Comparison of ENCODE assay signal across 1 cellular context in genomic region chr9:137382444-137382727, GRCh38.
TF ChIP-seq lines count a peak whose summit lies in the region.

No MANE protein-coding gene starts in this region.

TF ChIP-seq in WTC11, 78 proteins besides CTCF, POLR2A, EP300 and RAD21:
- TF ChIP-seq RELA (CRISPR knock-in tag; IDR thresholded peaks at IDR 0.05; ENCODE audit: borderline replicate concordance) = no peak
- TF ChIP-seq, protein P1, sequence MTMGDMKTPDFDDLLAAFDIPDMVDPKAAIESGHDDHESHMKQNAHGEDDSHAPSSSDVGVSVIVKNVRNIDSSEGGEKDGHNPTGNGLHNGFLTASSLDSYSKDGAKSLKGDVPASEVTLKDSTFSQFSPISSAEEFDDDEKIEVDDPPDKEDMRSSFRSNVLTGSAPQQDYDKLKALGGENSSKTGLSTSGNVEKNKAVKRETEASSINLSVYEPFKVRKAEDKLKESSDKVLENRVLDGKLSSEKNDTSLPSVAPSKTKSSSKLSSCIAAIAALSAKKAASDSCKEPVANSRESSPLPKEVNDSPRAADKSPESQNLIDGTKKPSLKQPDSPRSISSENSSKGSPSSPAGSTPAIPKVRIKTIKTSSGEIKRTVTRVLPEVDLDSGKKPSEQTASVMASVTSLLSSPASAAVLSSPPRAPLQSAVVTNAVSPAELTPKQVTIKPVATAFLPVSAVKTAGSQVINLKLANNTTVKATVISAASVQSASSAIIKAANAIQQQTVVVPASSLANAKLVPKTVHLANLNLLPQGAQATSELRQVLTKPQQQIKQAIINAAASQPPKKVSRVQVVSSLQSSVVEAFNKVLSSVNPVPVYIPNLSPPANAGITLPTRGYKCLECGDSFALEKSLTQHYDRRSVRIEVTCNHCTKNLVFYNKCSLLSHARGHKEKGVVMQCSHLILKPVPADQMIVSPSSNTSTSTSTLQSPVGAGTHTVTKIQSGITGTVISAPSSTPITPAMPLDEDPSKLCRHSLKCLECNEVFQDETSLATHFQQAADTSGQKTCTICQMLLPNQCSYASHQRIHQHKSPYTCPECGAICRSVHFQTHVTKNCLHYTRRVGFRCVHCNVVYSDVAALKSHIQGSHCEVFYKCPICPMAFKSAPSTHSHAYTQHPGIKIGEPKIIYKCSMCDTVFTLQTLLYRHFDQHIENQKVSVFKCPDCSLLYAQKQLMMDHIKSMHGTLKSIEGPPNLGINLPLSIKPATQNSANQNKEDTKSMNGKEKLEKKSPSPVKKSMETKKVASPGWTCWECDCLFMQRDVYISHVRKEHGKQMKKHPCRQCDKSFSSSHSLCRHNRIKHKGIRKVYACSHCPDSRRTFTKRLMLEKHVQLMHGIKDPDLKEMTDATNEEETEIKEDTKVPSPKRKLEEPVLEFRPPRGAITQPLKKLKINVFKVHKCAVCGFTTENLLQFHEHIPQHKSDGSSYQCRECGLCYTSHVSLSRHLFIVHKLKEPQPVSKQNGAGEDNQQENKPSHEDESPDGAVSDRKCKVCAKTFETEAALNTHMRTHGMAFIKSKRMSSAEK (CRISPR knock-in tag; IDR thresholded peaks at IDR 0.05; ENCODE audit: borderline replicate concordance) = no peak
- TF ChIP-seq, protein P2, sequence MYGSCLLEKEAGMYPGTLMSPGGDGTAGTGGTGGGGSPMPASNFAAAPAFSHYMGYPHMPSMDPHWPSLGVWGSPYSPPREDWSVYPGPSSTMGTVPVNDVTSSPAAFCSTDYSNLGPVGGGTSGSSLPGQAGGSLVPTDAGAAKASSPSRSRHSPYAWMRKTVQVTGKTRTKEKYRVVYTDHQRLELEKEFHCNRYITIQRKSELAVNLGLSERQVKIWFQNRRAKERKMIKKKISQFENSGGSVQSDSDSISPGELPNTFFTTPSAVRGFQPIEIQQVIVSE (CRISPR knock-in tag; IDR thresholded peaks at IDR 0.05; ENCODE audit: borderline replicate concordance) = no peak
- no peak for TF ChIP-seq FOXK1 (CRISPR knock-in tag; IDR thresholded peaks at IDR 0.05)
- no peak for TF ChIP-seq MXD4 (CRISPR knock-in tag; IDR thresholded peaks at IDR 0.05; ENCODE audit: borderline replicate concordance)
- no peak for TF ChIP-seq MYBL2 (CRISPR knock-in tag; IDR thresholded peaks at IDR 0.05)
- no peak for TF ChIP-seq E2F1 (CRISPR knock-in tag; IDR thresholded peaks at IDR 0.05)
- TF ChIP-seq JUN (CRISPR knock-in tag; IDR thresholded peaks at IDR 0.05) = no peak
- no peak for TF ChIP-seq FOXJ3 (CRISPR knock-in tag; IDR thresholded peaks at IDR 0.05; ENCODE audit: borderline replicate concordance)
- no peak for TF ChIP-seq JAZF1 (CRISPR knock-in tag; IDR thresholded peaks at IDR 0.05)
- no peak for TF ChIP-seq MLX (CRISPR knock-in tag; IDR thresholded peaks at IDR 0.05)
- TF ChIP-seq ERG (CRISPR knock-in tag; IDR thresholded peaks at IDR 0.05) = no peak
- TF ChIP-seq ATF3 (CRISPR knock-in tag; conservative IDR thresholded peaks at IDR 0.05) = no peak
- TF ChIP-seq, protein P3, sequence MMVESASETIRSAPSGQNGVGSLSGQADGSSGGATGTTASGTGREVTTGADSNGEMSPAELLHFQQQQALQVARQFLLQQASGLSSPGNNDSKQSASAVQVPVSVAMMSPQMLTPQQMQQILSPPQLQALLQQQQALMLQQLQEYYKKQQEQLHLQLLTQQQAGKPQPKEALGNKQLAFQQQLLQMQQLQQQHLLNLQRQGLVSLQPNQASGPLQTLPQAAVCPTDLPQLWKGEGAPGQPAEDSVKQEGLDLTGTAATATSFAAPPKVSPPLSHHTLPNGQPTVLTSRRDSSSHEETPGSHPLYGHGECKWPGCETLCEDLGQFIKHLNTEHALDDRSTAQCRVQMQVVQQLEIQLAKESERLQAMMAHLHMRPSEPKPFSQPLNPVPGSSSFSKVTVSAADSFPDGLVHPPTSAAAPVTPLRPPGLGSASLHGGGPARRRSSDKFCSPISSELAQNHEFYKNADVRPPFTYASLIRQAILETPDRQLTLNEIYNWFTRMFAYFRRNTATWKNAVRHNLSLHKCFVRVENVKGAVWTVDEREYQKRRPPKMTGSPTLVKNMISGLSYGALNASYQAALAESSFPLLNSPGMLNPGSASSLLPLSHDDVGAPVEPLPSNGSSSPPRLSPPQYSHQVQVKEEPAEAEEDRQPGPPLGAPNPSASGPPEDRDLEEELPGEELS (CRISPR knock-in tag; IDR thresholded peaks at IDR 0.05) = no peak
- no peak for TF ChIP-seq NFYB (CRISPR knock-in tag; conservative IDR thresholded peaks at IDR 0.05; ENCODE audit: low read depth)
- TF ChIP-seq, protein P4, sequence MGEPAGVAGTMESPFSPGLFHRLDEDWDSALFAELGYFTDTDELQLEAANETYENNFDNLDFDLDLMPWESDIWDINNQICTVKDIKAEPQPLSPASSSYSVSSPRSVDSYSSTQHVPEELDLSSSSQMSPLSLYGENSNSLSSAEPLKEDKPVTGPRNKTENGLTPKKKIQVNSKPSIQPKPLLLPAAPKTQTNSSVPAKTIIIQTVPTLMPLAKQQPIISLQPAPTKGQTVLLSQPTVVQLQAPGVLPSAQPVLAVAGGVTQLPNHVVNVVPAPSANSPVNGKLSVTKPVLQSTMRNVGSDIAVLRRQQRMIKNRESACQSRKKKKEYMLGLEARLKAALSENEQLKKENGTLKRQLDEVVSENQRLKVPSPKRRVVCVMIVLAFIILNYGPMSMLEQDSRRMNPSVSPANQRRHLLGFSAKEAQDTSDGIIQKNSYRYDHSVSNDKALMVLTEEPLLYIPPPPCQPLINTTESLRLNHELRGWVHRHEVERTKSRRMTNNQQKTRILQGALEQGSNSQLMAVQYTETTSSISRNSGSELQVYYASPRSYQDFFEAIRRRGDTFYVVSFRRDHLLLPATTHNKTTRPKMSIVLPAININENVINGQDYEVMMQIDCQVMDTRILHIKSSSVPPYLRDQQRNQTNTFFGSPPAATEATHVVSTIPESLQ (CRISPR knock-in tag; IDR thresholded peaks at IDR 0.05) = no peak
- TF ChIP-seq NR2C2 (CRISPR knock-in tag; IDR thresholded peaks at IDR 0.05) = no peak
- TF ChIP-seq GRHL2 (CRISPR knock-in tag; IDR thresholded peaks at IDR 0.05; ENCODE audit: insufficient replicate concordance, severe bottlenecking) = no peak
- no peak for TF ChIP-seq ZNF138 (CRISPR knock-in tag; conservative IDR thresholded peaks at IDR 0.05)
- TF ChIP-seq, protein P5, sequence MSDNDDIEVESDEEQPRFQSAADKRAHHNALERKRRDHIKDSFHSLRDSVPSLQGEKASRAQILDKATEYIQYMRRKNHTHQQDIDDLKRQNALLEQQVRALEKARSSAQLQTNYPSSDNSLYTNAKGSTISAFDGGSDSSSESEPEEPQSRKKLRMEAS (CRISPR knock-in tag; IDR thresholded peaks at IDR 0.05) = no peak
